In the genomic region with DNA sequence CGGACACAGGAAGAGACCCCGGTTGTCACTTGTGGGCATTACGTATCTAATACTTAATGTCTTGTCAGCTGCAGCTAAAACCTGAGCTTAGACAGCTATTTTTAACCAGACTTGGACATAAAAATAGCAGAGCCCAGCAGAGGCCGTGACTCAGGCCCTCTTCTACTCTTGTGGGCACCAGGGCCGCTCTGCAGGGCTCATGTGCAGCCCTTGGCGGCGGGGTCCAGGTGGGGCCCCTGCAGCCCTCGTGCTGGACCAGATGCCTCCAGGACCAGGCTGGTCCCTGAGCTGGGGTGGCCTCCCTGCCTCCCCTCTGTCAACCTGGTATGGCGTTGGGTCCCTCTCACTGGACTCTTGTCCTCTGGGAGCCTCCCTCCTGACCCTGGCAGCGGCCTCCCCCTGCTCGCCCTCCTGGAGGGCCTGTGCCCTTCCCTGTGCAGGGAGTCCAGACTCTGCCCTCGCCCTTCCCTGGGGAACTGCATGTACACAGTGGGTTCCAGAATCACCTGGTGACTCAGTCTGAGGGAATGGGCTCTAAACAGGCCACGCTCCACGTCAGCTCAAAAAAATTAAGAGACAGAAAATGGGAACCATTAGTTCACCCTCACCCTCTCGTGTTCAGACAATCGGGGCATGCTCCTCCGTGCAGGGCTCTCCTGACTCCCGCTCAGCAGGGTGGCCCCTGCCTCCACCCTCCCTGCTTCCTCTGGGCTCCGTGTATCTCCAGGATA, we compare ENCODE assay signal across 1 cellular context.
TF ChIP-seq lines count a peak whose summit lies in the region.

No MANE protein-coding gene starts in this region.

TF ChIP-seq in HepG2, 621 proteins besides CTCF, POLR2A, EP300 and RAD21:
- TF ChIP-seq HNF4A (CRISPR knock-in tag; IDR thresholded peaks at IDR 0.05): no peak
- TF ChIP-seq, protein P1, sequence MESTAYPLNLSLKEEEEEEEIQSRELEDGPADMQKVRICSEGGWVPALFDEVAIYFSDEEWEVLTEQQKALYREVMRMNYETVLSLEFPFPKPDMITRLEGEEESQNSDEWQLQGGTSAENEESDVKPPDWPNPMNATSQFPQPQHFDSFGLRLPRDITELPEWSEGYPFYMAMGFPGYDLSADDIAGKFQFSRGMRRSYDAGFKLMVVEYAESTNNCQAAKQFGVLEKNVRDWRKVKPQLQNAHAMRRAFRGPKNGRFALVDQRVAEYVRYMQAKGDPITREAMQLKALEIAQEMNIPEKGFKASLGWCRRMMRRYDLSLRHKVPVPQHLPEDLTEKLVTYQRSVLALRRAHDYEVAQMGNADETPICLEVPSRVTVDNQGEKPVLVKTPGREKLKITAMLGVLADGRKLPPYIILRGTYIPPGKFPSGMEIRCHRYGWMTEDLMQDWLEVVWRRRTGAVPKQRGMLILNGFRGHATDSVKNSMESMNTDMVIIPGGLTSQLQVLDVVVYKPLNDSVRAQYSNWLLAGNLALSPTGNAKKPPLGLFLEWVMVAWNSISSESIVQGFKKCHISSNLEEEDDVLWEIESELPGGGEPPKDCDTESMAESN (CRISPR knock-in tag; conservative IDR thresholded peaks at IDR 0.05): no peak
- no peak for TF ChIP-seq ZNF616 (CRISPR knock-in tag; IDR thresholded peaks at IDR 0.05; ENCODE audit: low read depth)
- TF ChIP-seq, protein P2, sequence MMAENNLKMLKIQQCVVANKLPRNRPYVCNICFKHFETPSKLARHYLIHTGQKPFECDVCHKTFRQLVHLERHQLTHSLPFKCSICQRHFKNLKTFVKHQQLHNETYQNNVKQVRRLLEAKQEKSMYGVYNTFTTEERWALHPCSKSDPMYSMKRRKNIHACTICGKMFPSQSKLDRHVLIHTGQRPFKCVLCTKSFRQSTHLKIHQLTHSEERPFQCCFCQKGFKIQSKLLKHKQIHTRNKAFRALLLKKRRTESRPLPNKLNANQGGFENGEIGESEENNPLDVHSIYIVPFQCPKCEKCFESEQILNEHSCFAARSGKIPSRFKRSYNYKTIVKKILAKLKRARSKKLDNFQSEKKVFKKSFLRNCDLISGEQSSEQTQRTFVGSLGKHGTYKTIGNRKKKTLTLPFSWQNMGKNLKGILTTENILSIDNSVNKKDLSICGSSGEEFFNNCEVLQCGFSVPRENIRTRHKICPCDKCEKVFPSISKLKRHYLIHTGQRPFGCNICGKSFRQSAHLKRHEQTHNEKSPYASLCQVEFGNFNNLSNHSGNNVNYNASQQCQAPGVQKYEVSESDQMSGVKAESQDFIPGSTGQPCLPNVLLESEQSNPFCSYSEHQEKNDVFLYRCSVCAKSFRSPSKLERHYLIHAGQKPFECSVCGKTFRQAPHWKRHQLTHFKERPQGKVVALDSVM (CRISPR knock-in tag; IDR thresholded peaks at IDR 0.05): peak; percentile 61; the same call in 1 of the 2 replicates
